In genomic region chr2:125822746-125823145, GRCh38 we compare ENCODE assay signal across 32 cellular contexts.
"Had no signal": no experiment of that assay in that cellular context is flagged by ENCODE, and none has a peak within 500 bp of the region (broad histone marks: within the 10 kb centered on the region; RNA-seq: fewer than 3 reads in every experiment).

No MANE protein-coding gene starts in this region.

- H3K4me1 ChIP-seq: adrenal gland, body of pancreas, breast epithelium had no signal

- H3K36me3 ChIP-seq: adrenal gland, brain microvascular endothelial cell, breast epithelium, cardiac muscle cell had no signal

- H3K27ac ChIP-seq: adrenal gland, body of pancreas, brain microvascular endothelial cell, breast epithelium, cardiac muscle cell had no signal

- H3K4me3 ChIP-seq: adrenal gland, body of pancreas, breast epithelium, cardiac muscle cell had no signal

- FAIRE-seq: astrocyte, bronchial epithelial cell had no signal

- H3K9me3 ChIP-seq: adrenal gland, body of pancreas had no signal

- DNase-seq: activated effector memory CD4-positive, alpha-beta T cell treated with anti-CD3 and anti-CD28 coated beads, Interleukin-2, amount 50 U/mL, for 16 hours; activated effector memory CD4-positive, alpha-beta T cell treated with Interleukin-2 at 50 U/mL for 16 hours; activated gamma-delta T cell; activated gamma-delta T cell treated with Interleukin-2 at 50 U/mL for 16 hours; activated naive CD4-positive, alpha-beta T cell; activated naive CD4-positive, alpha-beta T cell treated with anti-CD3 and anti-CD28 coated beads for 36 hours; activated naive CD4-positive, alpha-beta T cell treated with anti-CD3 and anti-CD28 coated beads, Interleukin-2, amount 10 ng/mL, durations not matched to agents 7 days and 5 days; activated naive CD4-positive, alpha-beta T cell treated with anti-CD3 and anti-CD28 coated beads, Interleukin-2, amount 50 U/mL, for 16 hours; activated naive CD4-positive, alpha-beta T cell treated with Interleukin-2 at 50 U/mL for 16 hours; activated naive CD8-positive, alpha-beta T cell treated with anti-CD3 and anti-CD28 coated beads for 36 hours; activated naive CD8-positive, alpha-beta T cell treated with anti-CD3 and anti-CD28 coated beads, Interleukin-2, amount 10 ng/mL, durations not matched to agents 7 days and 5 days; activated naive CD8-positive, alpha-beta T cell treated with anti-CD3 and anti-CD28 coated beads, Interleukin-2, amount 50 U/mL, for 24 hours; activated T-cell treated with anti-CD3 and anti-CD28 coated beads for 4 hours; activated T-cell treated with anti-CD3 and anti-CD28 coated beads, Interleukin-2, amount 50 U/mL, for 1 hour; activated T-cell treated with anti-CD3 and anti-CD28 coated beads, Interleukin-2, amount 50 U/mL, for 24 hours; activated T-cell treated with anti-CD3 and anti-CD28 coated beads, Interleukin-2, amount 50 U/mL, for 4 hours; activated T-cell treated with anti-CD3 and anti-CD28 coated beads, Interleukin-2, amount 50 U/mL, for 48 hours; activated T-cell treated with anti-CD3 and anti-CD28 coated beads, Interleukin-2, amount 50 U/mL, for 72 hours; adrenal gland; amniotic stem cell; amygdala; anterior cingulate cortex; aorta; body of pancreas; brain microvascular endothelial cell; caudate nucleus; central memory CD4-positive, alpha-beta T cell; cerebellar nuclear complex had no signal

- H3K27me3 ChIP-seq: adrenal gland, body of pancreas, brain microvascular endothelial cell, breast epithelium, cardiac muscle cell had no signal
